26 cellular contexts compared by ENCODE assay signal in genomic region chr10:47362199-47362598, GRCh38. TPM values are rescaled to one million over a fixed set of nuclear protein-coding genes. Genes with fewer than 3 reads are reported as not detected.
DNase-seq lines count a peak whose midpoint lies in the region; ATAC-seq and TF ChIP-seq lines count a peak whose summit lies in the region.
"Had no signal": no experiment of that assay in that cellular context is flagged by ENCODE, and none has a peak within 500 bp of the region (broad histone marks: within the 10 kb centered on the region; RNA-seq: fewer than 3 reads in every experiment).

No MANE protein-coding gene starts in this region.

- peak overlapping the region in 2 of 4 donors; percentile 38 to 41 for H3K27ac ChIP-seq in Peyer's patch
- H3K27ac ChIP-seq: 22Rv1, SK-N-MC had no signal

- no peak overlapping the region for H3K4me3 Mint-ChIP-seq in MCF 10A (ENCODE audit: unreplicated experiment)
- H3K4me3 Mint-ChIP-seq in type B pancreatic cell = no peak overlapping the region

- peak; percentile 32 to 51 for DNase-seq in T47D (ENCODE audit: low read depth in 1 of 2, low spot score in 1 of 2)
- no peak for DNase-seq in MCF 10A (ENCODE audit: unreplicated experiment)
- peak in 2 of 3 donors; percentile 7 to 32 for DNase-seq in Peyer's patch
- DNase-seq in epithelial cell of esophagus (ENCODE audit: low read depth) = peak; percentile 38
- DNase-seq in type B pancreatic cell (ENCODE audit: extremely low spot score, unreplicated experiment) = peak; percentile 24
- no peak for DNase-seq in NCI-H510A treated with DMSO at 0.1 percent for 48 hours (lab: John Stamatoyannopoulos, UW)
- no peak for DNase-seq in iPS-NIHi11 (ENCODE audit: low spot score)
- DNase-seq: ACHN, BE2C, Calu3, DMS79 treated with DMSO at 0.1 percent for 48 hours, GF-D8, Karpas-422, MV-4-11, NCI-H1105, NCI-H1436 treated with DMSO at 0.1 percent for 48 hours, NCI-H187 treated with DMSO at 0.1 percent for 48 hours, NCI-H2107, NCI-H524 treated with DMSO at 0.1 percent for 48 hours, NCI-H774, SIG-M5 had no signal

- CTCF ChIA-PET in MCF 10A (lab: Yijun Ruan, JAX) = interaction anchor here (0.6 to 6.4 kb wide), 17 partner anchors 9 to 1370 kb away, joined by 3 to 48 read pairs (median 4); no protein-coding TSS in a partner anchor

- no peak for TF ChIP-seq POLR2A in Peyer's patch (IDR thresholded peaks at IDR 0.05)

- H3K36me3 Mint-ChIP-seq in MCF 10A (ENCODE audit: insufficient read depth, unreplicated experiment) (no peaks in the 10 kb centered on the region), type B pancreatic cell (no peaks in the 10 kb centered on the region)

- intact Hi-C loops in MCF 10A (cut with micrococcal nuclease) = no loop called here

- H3K9me3 ChIP-seq in Peyer's patch = no peaks in the 10 kb centered on the region
- H3K9me3 ChIP-seq: BE2C had no signal

- POLR2A ChIA-PET in MCF 10A (lab: Yijun Ruan, JAX) = no interaction called here

- no peaks in the 10 kb centered on the region for H3K9me3 Mint-ChIP-seq in MCF 10A (ENCODE audit: unreplicated experiment)
- no peaks in the 10 kb centered on the region for H3K9me3 Mint-ChIP-seq in type B pancreatic cell

- peaks cover 0 to 16% (median 3%) of the 10 kb centered on the region in 4 donors for H3K4me1 ChIP-seq in Peyer's patch
- H3K4me1 ChIP-seq: BE2C had no signal

- no peaks in the 10 kb centered on the region for H3K27me3 ChIP-seq in Peyer's patch
- H3K27me3 ChIP-seq: BE2C had no signal

- BruUV-seq in MCF 10A (replicated peaks; lab: Mats Ljungman, UMichigan) = no TSS peak

- no peak for TF ChIP-seq CTCF in MCF 10A (IDR thresholded peaks at IDR 0.05; ENCODE audit: unreplicated experiment)
- no peak for TF ChIP-seq CTCF in Peyer's patch (IDR thresholded peaks at IDR 0.05)
- TF ChIP-seq CTCF in epithelial cell of esophagus (IDR thresholded peaks at IDR 0.05; ENCODE audit: insufficient read depth, low read depth, low read length, missing control alignments) = no peak
- TF ChIP-seq CTCF in type B pancreatic cell (conservative IDR thresholded peaks at IDR 0.05) = no peak

- no peak for ATAC-seq in HG02885 (IDR thresholded peaks at IDR 0.05; ENCODE audit: poor library complexity, unreplicated experiment)

- H3K4me3 ChIP-seq in Peyer's patch = no peak overlapping the region
- H3K4me3 ChIP-seq in epithelial cell of esophagus (ENCODE audit: low read length) = no peak overlapping the region
- H3K4me3 ChIP-seq: SK-N-MC had no signal

- in situ Hi-C loops in T47D (cut with HindIII; ENCODE audit: low pct_unique_long_range_greater_than_20kb, low sequenced_read_pairs) = no loop called here

- H3K27ac Mint-ChIP-seq in MCF 10A (ENCODE audit: low read depth, unreplicated experiment) (no peak overlapping the region), type B pancreatic cell (no peak overlapping the region)

- H3K27me3 Mint-ChIP-seq in MCF 10A (ENCODE audit: insufficient read depth, unreplicated experiment) = no peaks in the 10 kb centered on the region
- peaks cover 3% of the 10 kb centered on the region for H3K27me3 Mint-ChIP-seq in type B pancreatic cell

- H3K36me3 ChIP-seq in Peyer's patch = no peaks in the 10 kb centered on the region
- H3K36me3 ChIP-seq: BE2C had no signal

- H3K4me1 Mint-ChIP-seq in MCF 10A (ENCODE audit: insufficient read depth, unreplicated experiment) (no peaks in the 10 kb centered on the region), type B pancreatic cell (ENCODE audit: unreplicated experiment) (peaks cover 7% of the 10 kb centered on the region)

RNA-seq across cellular contexts. Expression of gene RBP3, which starts 14.0 kb away (rescaled TPM):
- total RNA-seq in MCF 10A (2022) (not detected in 2 replicates), Peyer's patch (not detected), type B pancreatic cell (ENCODE audit: low replicate concordance) (not detected in 2 replicates)
- total RNA-seq: Calu3, M059J had no signal

RNA-seq across cellular contexts. Expression of gene ZNF488, which starts 21.9 kb away (rescaled TPM):
- total RNA-seq in MCF 10A (2022) (0.12 TPM in 2 replicates), Peyer's patch (10 to 100 TPM in 3 of 4 donors, 1 to 10 TPM in 1; 4.1 to 23.5 (median 16.1) TPM), type B pancreatic cell (ENCODE audit: low replicate concordance) (4.0 and 4.9 TPM in 2 replicates)

RNA-seq across cellular contexts. Expression of gene GDF2, which starts 39.9 kb away (rescaled TPM):
- not detected in 2 replicates for total RNA-seq in MCF 10A (2022)
- total RNA-seq in Peyer's patch = not detected
- not detected in 2 replicates for total RNA-seq in type B pancreatic cell (ENCODE audit: low replicate concordance)
- total RNA-seq: Calu3, HT-29, M059J had no signal

Comparison
In these comparisons a context has a peak if more than half of its experiments do, and no peak if none do; other contexts are left out.
1. DNase-seq: peak in T47D (2 of 2), Peyer's patch (2 of 3), epithelial cell of esophagus (single experiment) and type B pancreatic cell (single experiment); none in MCF 10A (single experiment), NCI-H510A treated with DMSO at 0.1 percent for 48 hours (single experiment) and iPS-NIHi11 (single experiment).